In the genomic region with DNA sequence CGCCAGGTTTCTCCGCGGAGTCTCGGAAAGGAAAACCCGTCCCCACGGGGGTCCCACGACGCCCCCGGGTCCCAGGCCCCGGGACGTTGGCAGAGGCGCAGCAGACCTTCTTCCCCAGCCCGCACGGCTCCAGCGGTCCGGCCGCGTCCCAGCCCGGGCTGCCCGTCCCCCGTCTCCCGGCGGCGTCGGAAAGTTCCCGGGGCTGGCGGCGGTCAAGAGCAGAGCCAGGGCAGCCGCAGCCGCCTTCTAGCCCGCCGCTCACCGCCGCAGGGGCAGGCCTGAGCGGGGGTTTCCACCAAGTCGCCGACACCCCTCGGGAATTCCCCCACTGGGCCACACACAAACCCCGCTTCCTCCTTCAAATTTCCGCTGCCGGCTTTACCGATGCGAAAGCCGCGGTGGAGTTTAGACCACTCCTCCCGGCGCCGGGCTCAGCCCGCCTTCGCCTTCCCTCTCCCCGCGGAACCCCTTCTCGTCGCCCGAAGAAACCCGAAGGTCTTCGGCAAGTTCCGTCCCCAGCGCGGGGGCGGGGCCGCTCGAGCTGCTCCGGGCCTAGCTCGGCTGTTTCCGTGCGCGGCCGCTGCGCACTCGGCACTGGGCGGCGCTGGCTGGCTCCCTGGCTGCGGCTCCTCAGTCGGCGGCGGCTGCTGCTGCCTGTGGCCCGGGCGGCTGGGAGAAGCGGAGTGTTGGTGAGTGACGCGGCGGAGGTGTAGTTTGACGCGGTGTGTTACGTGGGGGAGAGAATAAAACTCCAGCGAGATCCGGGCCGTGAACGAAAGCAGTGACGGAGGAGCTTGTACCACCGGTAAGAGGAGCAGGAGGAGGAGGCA, we compare ENCODE assay signal across 8 cellular contexts. TPM values are rescaled to one million over a fixed set of nuclear protein-coding genes. Genes with fewer than 3 reads are reported as not detected.
DNase-seq lines count a peak whose midpoint lies in the region; ATAC-seq and TF ChIP-seq lines count a peak whose summit lies in the region.

A gene (plus strand): TSS at position 633 of the 830 bp plus-strand sequence. CDS start 25,674 bp downstream, outside the sequence.

- peak; percentile 94 to 99 for DNase-seq in AML-193 (lab: John Stamatoyannopoulos, UW)
- peak; percentile 88 for DNase-seq in NCI-H510A treated with DMSO at 0.1 percent for 48 hours (lab: John Stamatoyannopoulos, UW)
- DNase-seq in activated CD4-positive, alpha-beta T cell treated with anti-CD3 and anti-CD28 coated beads for 24 hours (ENCODE audit: low read depth in 2 of 2): peak; percentile 99 to 100
- DNase-seq in chondrocyte (ENCODE audit: low spot score): peak; percentile 99
- DNase-seq in kidney glomerular epithelial cell (lab: John Stamatoyannopoulos, UW): peak; percentile 100
- peak; percentile 99 to 100 for DNase-seq in stimulated activated CD4-positive, alpha-beta T cell treated with anti-CD3 and anti-CD28 coated beads, Interleukin-1b, Interleukin-23, amount 100 ng/mL, for 1 hour (ENCODE audit: low read depth in 2 of 2)

- TF ChIP-seq POLR2A in GM19193 (IDR thresholded peaks at IDR 0.05; ENCODE audit: extremely low read depth, insufficient read depth, insufficient read length): peak; percentile 88

- no peaks in the 10 kb centered on the region for H3K9me3 Mint-ChIP-seq in chondrocyte (ENCODE audit: low read depth)

- H3K27ac Mint-ChIP-seq in chondrocyte (ENCODE audit: unreplicated experiment): peak within 1 kb of the TSS; percentile 100

- H3K36me3 Mint-ChIP-seq in chondrocyte (ENCODE audit: low read depth): peaks cover 3% of the 10 kb centered on the region

- ATAC-seq in HG03439 (IDR thresholded peaks at IDR 0.05; ENCODE audit: unreplicated experiment): peak; percentile 88

- TF ChIP-seq CTCF in chondrocyte (IDR thresholded peaks at IDR 0.05): peak; percentile 13

- H3K4me1 Mint-ChIP-seq in chondrocyte (ENCODE audit: low read depth): peaks cover 42% of the 10 kb centered on the region

- H3K4me3 Mint-ChIP-seq in chondrocyte (ENCODE audit: unreplicated experiment): peak within 1 kb of the TSS; percentile 98

- no peaks in the 10 kb centered on the region for H3K27me3 Mint-ChIP-seq in chondrocyte (ENCODE audit: low read depth)

RNA-seq across cellular contexts. Expression of the gene that starts here (rescaled TPM):
- total RNA-seq in chondrocyte: 48.3 to 62.3 TPM (median 54.2 TPM) in 3 replicates

Comparison
In these comparisons a context has a peak if more than half of its experiments do, and no peak if none do; other contexts are left out.
1. Peak in every context shown above with its lines: DNase-seq and ATAC-seq.